In the genomic region with DNA sequence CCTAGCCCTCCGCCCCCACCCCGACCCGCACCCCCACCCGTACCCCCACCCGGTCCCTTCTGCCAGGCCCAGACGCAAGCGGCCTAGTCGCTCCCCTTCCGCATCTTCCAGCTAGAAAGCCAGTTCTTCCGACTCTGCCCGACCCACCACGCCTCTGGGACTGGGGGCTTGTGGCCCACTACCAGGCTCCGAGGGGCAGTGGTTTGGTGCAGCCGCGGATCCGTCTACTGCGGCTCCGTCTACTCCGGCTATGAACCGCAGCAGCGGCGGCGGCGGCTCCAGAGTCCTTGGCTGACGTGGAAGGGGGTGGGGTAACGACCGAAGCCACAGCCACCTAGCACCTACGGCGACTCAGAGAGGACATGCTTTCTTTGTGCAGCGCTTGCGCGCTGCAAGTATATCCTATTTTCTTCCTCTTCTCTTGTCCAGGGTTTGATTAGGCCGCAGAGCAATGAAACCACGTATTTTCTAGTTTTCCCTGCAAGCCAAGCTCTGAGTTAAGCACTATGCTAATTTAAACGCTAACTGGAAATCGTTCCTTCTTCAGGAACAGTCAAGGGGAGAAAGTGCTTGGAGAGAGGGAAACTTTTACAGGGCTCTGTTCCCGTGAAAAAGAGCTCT, we compare ENCODE assay signal across 1 cellular context.
TF ChIP-seq lines count a peak whose summit lies in the region.

A gene with protein sequence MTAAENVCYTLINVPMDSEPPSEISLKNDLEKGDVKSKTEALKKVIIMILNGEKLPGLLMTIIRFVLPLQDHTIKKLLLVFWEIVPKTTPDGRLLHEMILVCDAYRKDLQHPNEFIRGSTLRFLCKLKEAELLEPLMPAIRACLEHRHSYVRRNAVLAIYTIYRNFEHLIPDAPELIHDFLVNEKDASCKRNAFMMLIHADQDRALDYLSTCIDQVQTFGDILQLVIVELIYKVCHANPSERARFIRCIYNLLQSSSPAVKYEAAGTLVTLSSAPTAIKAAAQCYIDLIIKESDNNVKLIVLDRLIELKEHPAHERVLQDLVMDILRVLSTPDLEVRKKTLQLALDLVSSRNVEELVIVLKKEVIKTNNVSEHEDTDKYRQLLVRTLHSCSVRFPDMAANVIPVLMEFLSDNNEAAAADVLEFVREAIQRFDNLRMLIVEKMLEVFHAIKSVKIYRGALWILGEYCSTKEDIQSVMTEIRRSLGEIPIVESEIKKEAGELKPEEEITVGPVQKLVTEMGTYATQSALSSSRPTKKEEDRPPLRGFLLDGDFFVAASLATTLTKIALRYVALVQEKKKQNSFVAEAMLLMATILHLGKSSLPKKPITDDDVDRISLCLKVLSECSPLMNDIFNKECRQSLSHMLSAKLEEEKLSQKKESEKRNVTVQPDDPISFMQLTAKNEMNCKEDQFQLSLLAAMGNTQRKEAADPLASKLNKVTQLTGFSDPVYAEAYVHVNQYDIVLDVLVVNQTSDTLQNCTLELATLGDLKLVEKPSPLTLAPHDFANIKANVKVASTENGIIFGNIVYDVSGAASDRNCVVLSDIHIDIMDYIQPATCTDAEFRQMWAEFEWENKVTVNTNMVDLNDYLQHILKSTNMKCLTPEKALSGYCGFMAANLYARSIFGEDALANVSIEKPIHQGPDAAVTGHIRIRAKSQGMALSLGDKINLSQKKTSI (minus strand): TSS at position 252 of the 621 bp plus-strand sequence. CDS start 883 bp downstream, outside the sequence.

TF ChIP-seq in HepG2, 621 proteins besides CTCF, POLR2A, EP300 and RAD21 (continued from another document and continues in another):
- TF ChIP-seq, protein P1, sequence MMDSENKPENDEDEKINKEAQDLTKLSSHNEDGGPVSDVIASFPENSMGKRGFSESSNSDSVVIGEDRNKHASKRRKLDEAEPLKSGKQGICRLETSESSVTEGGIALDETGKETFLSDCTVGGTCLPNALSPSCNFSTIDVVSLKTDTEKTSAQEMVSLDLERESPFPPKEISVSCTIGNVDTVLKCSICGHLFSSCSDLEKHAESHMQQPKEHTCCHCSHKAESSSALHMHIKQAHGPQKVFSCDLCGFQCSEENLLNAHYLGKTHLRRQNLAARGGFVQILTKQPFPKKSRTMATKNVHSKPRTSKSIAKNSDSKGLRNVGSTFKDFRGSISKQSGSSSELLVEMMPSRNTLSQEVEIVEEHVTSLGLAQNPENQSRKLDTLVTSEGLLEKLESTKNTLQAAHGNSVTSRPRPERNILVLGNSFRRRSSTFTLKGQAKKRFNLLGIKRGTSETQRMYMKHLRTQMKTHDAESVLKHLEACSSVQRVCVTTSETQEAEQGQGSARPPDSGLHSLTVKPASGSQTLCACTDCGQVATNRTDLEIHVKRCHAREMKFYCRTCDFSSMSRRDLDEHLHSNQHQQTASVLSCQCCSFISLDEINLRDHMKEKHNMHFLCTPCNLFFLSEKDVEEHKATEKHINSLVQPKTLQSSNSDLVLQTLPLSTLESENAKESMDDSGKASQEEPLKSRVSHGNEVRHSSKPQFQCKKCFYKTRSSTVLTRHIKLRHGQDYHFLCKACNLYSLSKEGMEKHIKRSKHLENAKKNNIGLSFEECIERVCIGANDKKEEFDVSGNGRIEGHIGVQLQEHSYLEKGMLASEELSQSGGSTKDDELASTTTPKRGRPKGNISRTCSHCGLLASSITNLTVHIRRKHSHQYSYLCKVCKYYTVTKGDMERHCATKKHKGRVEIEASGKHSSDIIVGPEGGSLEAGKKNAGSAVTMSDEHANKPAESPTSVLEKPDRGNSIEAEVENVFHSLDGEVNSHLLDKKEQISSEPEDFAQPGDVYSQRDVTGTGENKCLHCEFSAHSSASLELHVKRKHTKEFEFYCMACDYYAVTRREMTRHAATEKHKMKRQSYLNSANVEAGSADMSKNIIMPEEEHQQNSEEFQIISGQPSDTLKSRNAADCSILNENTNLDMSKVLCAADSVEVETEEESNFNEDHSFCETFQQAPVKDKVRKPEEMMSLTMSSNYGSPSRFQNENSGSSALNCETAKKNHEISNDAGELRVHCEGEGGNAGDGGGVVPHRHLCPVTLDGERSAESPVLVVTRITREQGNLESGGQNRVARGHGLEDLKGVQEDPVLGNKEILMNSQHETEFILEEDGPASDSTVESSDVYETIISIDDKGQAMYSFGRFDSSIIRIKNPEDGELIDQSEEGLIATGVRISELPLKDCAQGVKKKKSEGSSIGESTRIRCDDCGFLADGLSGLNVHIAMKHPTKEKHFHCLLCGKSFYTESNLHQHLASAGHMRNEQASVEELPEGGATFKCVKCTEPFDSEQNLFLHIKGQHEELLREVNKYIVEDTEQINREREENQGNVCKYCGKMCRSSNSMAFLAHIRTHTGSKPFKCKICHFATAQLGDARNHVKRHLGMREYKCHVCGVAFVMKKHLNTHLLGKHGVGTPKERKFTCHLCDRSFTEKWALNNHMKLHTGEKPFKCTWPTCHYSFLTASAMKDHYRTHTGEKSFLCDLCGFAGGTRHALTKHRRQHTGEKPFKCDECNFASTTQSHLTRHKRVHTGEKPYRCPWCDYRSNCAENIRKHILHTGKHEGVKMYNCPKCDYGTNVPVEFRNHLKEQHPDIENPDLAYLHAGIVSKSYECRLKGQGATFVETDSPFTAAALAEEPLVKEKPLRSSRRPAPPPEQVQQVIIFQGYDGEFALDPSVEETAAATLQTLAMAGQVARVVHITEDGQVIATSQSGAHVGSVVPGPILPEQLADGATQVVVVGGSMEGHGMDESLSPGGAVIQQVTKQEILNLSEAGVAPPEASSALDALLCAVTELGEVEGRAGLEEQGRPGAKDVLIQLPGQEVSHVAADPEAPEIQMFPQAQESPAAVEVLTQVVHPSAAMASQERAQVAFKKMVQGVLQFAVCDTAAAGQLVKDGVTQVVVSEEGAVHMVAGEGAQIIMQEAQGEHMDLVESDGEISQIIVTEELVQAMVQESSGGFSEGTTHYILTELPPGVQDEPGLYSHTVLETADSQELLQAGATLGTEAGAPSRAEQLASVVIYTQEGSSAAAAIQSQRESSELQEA (CRISPR knock-in tag; IDR thresholded peaks at IDR 0.05; ENCODE audit: not compliant biosample characterization) = peak; percentile 56
- TF ChIP-seq IRF2 (CRISPR knock-in tag; IDR thresholded peaks at IDR 0.05) (peak; percentile 96), ZNF264 (CRISPR knock-in tag; IDR thresholded peaks at IDR 0.05) (0 out of 2 replicates have a peak, but pooled peaks have one; percentile 19), ZNF556 (CRISPR knock-in tag; IDR thresholded peaks at IDR 0.05; ENCODE audit: borderline replicate concordance) (no peak), GABPA (IDR thresholded peaks at IDR 0.05; ENCODE audit: low read depth, low read length) (no peak), GABPA (CRISPR knock-in tag; IDR thresholded peaks at IDR 0.05; ENCODE audit: low read depth) (peak; percentile 73), ZNF75D (CRISPR knock-in tag; IDR thresholded peaks at IDR 0.05; ENCODE audit: borderline replicate concordance) (no peak), ARHGAP35 (CRISPR knock-in tag; IDR thresholded peaks at IDR 0.05; ENCODE audit: borderline replicate concordance) (0 out of 2 replicates have a peak, but pooled peaks have one; percentile 66), GATAD2A (CRISPR knock-in tag; IDR thresholded peaks at IDR 0.05) (peak; percentile 50; the same call in 1 of the 2 replicates), ZNF552 (CRISPR knock-in tag; IDR thresholded peaks at IDR 0.05; ENCODE audit: borderline replicate concordance) (no peak), ZNF24 (IDR thresholded peaks at IDR 0.05) (no peak), ZNF747 (CRISPR knock-in tag; IDR thresholded peaks at IDR 0.05; ENCODE audit: borderline replicate concordance) (peak; percentile 79), ZFP82 (CRISPR knock-in tag; IDR thresholded peaks at IDR 0.05; ENCODE audit: borderline replicate concordance) (no peak), SRY (CRISPR knock-in tag; IDR thresholded peaks at IDR 0.05) (peak; percentile 90), ZNF232 (CRISPR knock-in tag; IDR thresholded peaks at IDR 0.05; ENCODE audit: borderline replicate concordance) (no peak), FOXA3 (CRISPR knock-in tag; IDR thresholded peaks at IDR 0.05) (peak; percentile 34; the same call in 1 of the 2 replicates), ONECUT2 (CRISPR knock-in tag; IDR thresholded peaks at IDR 0.05) (no peak), ZNF33B (CRISPR knock-in tag; IDR thresholded peaks at IDR 0.05) (no peak), ZNF30 (CRISPR knock-in tag; IDR thresholded peaks at IDR 0.05) (no peak), SMC3 (IDR thresholded peaks at IDR 0.05; ENCODE audit: low read length) (no peak), ZNF619 (CRISPR knock-in tag; IDR thresholded peaks at IDR 0.05) (no peak), SRSF1 (optimal IDR thresholded peaks at IDR 0.05; ENCODE audit: low read depth, low read length) (peak; percentile 82), ZNF121 (CRISPR knock-in tag; IDR thresholded peaks at IDR 0.05) (no peak), NFYB (CRISPR knock-in tag; IDR thresholded peaks at IDR 0.05) (no peak), HOXD1 (CRISPR knock-in tag; IDR thresholded peaks at IDR 0.05) (no peak), ZBTB7B (CRISPR knock-in tag; IDR thresholded peaks at IDR 0.05) (peak; percentile 78; the same call in 1 of the 2 replicates), ZNF263 (CRISPR knock-in tag; IDR thresholded peaks at IDR 0.05) (0 out of 2 replicates have a peak, but pooled peaks have one; percentile 17), PAX8 (CRISPR knock-in tag; IDR thresholded peaks at IDR 0.05; ENCODE audit: borderline replicate concordance) (no peak), MAZ (IDR thresholded peaks at IDR 0.05; ENCODE audit: borderline replicate concordance, low read depth, low read length) (no peak), MAZ (CRISPR knock-in tag; IDR thresholded peaks at IDR 0.05; ENCODE audit: low read depth) (no peak)
- TF ChIP-seq, protein P2, sequence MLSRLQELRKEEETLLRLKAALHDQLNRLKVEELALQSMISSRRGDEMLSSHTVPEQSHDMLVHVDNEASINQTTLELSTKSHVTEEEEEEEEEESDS (CRISPR knock-in tag; IDR thresholded peaks at IDR 0.05; ENCODE audit: borderline replicate concordance) = no peak
- TF ChIP-seq, protein P3, sequence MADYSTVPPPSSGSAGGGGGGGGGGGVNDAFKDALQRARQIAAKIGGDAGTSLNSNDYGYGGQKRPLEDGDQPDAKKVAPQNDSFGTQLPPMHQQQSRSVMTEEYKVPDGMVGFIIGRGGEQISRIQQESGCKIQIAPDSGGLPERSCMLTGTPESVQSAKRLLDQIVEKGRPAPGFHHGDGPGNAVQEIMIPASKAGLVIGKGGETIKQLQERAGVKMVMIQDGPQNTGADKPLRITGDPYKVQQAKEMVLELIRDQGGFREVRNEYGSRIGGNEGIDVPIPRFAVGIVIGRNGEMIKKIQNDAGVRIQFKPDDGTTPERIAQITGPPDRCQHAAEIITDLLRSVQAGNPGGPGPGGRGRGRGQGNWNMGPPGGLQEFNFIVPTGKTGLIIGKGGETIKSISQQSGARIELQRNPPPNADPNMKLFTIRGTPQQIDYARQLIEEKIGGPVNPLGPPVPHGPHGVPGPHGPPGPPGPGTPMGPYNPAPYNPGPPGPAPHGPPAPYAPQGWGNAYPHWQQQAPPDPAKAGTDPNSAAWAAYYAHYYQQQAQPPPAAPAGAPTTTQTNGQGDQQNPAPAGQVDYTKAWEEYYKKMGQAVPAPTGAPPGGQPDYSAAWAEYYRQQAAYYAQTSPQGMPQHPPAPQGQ (CRISPR knock-in tag; IDR thresholded peaks at IDR 0.05; ENCODE audit: borderline replicate concordance) = no peak
- TF ChIP-seq, protein P4, sequence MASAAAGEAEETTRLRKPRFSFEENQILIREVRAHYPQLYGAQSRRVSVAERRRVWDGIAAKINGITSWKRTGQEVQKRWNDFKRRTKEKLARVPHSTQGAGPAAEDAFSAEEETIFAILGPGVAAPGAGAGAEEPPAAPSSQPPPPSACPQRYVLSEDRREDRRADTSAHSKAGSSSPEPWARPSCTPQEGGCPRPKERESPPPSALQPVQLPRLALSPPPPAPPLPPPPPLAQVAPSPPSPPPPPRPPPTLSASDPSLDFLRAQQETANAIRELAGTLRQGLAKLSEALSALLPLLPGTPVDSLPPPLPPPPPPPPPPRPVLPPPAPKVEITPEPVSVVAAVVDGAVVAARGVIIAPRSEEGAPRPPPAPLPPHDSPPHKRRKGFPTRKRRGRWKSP (CRISPR knock-in tag; IDR thresholded peaks at IDR 0.05) = peak; percentile 45; the same call in 1 of the 2 replicates
- TF ChIP-seq, protein P5, sequence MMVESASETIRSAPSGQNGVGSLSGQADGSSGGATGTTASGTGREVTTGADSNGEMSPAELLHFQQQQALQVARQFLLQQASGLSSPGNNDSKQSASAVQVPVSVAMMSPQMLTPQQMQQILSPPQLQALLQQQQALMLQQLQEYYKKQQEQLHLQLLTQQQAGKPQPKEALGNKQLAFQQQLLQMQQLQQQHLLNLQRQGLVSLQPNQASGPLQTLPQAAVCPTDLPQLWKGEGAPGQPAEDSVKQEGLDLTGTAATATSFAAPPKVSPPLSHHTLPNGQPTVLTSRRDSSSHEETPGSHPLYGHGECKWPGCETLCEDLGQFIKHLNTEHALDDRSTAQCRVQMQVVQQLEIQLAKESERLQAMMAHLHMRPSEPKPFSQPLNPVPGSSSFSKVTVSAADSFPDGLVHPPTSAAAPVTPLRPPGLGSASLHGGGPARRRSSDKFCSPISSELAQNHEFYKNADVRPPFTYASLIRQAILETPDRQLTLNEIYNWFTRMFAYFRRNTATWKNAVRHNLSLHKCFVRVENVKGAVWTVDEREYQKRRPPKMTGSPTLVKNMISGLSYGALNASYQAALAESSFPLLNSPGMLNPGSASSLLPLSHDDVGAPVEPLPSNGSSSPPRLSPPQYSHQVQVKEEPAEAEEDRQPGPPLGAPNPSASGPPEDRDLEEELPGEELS (CRISPR knock-in tag; IDR thresholded peaks at IDR 0.05) = no peak
- TF ChIP-seq, protein P6, sequence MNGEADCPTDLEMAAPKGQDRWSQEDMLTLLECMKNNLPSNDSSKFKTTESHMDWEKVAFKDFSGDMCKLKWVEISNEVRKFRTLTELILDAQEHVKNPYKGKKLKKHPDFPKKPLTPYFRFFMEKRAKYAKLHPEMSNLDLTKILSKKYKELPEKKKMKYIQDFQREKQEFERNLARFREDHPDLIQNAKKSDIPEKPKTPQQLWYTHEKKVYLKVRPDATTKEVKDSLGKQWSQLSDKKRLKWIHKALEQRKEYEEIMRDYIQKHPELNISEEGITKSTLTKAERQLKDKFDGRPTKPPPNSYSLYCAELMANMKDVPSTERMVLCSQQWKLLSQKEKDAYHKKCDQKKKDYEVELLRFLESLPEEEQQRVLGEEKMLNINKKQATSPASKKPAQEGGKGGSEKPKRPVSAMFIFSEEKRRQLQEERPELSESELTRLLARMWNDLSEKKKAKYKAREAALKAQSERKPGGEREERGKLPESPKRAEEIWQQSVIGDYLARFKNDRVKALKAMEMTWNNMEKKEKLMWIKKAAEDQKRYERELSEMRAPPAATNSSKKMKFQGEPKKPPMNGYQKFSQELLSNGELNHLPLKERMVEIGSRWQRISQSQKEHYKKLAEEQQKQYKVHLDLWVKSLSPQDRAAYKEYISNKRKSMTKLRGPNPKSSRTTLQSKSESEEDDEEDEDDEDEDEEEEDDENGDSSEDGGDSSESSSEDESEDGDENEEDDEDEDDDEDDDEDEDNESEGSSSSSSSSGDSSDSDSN (CRISPR knock-in tag; IDR thresholded peaks at IDR 0.05) = peak; percentile 44; the same call in 1 of the 2 replicates
- TF ChIP-seq, protein P7, sequence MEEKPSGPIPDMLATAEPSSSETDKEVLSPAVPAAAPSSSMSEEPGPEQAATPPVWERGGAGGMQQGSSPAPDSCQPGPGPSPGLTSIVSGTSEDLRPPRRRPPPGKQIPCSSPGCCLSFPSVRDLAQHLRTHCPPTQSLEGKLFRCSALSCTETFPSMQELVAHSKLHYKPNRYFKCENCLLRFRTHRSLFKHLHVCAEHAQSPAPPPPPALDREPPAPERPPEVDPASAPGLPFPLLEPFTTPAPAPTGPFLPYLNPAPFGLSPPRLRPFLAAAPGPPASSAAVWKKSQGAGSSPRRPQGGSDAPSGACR (CRISPR knock-in tag; IDR thresholded peaks at IDR 0.05) = peak; percentile 83
